In genomic region chr5:133652951-133653601, GRCh38 we compare ENCODE assay signal across 1 cellular context.
TF ChIP-seq lines count a peak whose summit lies in the region.

No MANE protein-coding gene starts in this region.

TF ChIP-seq in GM12878, 131 proteins besides CTCF, POLR2A, EP300 and RAD21:
- no peak for TF ChIP-seq ZNF592 (IDR thresholded peaks at IDR 0.05)
- TF ChIP-seq PML (IDR thresholded peaks at IDR 0.05; ENCODE audit: low read length): no peak
- TF ChIP-seq MEF2B (IDR thresholded peaks at IDR 0.05; ENCODE audit: partially characterized antibody, poor library complexity, severe bottlenecking): peak; percentile 27
- no peak for TF ChIP-seq TAF1 (IDR thresholded peaks at IDR 0.05; ENCODE audit: borderline replicate concordance, low read depth, low read length)
- TF ChIP-seq CHD1 (IDR thresholded peaks at IDR 0.05; ENCODE audit: low read depth, low read length): no peak
- no peak for TF ChIP-seq E2F4 (IDR thresholded peaks at IDR 0.05; ENCODE audit: low read depth, low read length)
- TF ChIP-seq CREM (IDR thresholded peaks at IDR 0.05; ENCODE audit: low read depth): no peak
- no peak for TF ChIP-seq USF1 (IDR thresholded peaks at IDR 0.05; ENCODE audit: borderline replicate concordance, extremely low read length, insufficient read depth, low read depth, low read length)
